10 cellular contexts compared by ENCODE assay signal in the genomic region with DNA sequence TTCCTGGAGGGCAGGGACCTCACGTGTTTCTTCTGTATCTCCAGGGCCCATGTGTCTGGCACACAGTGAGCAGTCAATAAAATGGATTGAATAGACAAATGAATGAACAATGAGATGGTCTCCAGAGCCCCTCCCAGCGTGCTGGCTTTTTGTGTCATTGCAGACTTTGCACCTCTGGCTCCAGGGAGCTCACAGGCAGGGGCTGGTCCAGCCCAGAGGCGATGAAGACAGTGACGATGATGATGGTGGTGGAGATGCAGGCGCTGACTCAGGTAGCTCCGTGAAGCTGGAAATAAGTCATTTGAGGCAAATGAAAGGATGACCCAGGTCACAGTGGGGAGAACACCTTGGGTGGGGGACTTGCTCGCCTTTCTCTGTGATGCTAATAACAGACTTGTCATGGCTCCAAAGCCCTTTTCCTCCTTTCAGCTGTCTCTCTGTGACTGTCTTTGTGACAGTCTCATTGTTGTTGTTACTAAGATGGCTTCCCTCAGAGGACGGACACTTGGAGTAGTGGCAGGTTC. TPM values are rescaled to one million over a fixed set of nuclear protein-coding genes. Genes with fewer than 3 reads are reported as not detected.
A peak's percentile ranks its signal among the peaks of the same experiment; 100 is the strongest.
DNase-seq lines count a peak whose midpoint lies in the region; ATAC-seq and TF ChIP-seq lines count a peak whose summit lies in the region.
"Had no signal": no experiment of that assay in that cellular context is flagged by ENCODE, and none has a peak within 500 bp of the region (broad histone marks: within the 10 kb centered on the region; RNA-seq: fewer than 3 reads in every experiment).

No MANE protein-coding gene starts in this region.

- TF ChIP-seq CTCF in heart left ventricle (IDR thresholded peaks at IDR 0.05) = no peak
- no peak for TF ChIP-seq CTCF in lower lobe of right lung (IDR thresholded peaks at IDR 0.05)
- no peak for TF ChIP-seq CTCF in type B pancreatic cell (conservative IDR thresholded peaks at IDR 0.05)

- H3K4me1 ChIP-seq in heart left ventricle = peaks cover 0 to 25% (median 16%) of the 10 kb centered on the region in 12 donors
- H3K4me1 ChIP-seq in lower lobe of right lung = peaks cover 10% of the 10 kb centered on the region

- no peaks in the 10 kb centered on the region for H3K9me3 ChIP-seq in heart left ventricle
- no peaks in the 10 kb centered on the region for H3K9me3 ChIP-seq in lower lobe of right lung
- H3K9me3 ChIP-seq: neutrophil had no signal

- H3K4me1 Mint-ChIP-seq in activated T-helper 17 cell treated with anti-CD3 and anti-CD28 coated beads, Interleukin-2, amount 50 U/mL, for 72 hours = no peaks in the 10 kb centered on the region
- peaks cover 10% of the 10 kb centered on the region for H3K4me1 Mint-ChIP-seq in type B pancreatic cell (ENCODE audit: unreplicated experiment)

- TF ChIP-seq POLR2A in heart left ventricle (IDR thresholded peaks at IDR 0.05) = no peak

- H3K36me3 Mint-ChIP-seq in activated T-helper 17 cell treated with anti-CD3 and anti-CD28 coated beads, Interleukin-2, amount 50 U/mL, for 72 hours (ENCODE audit: low read depth) = no peaks in the 10 kb centered on the region
- H3K36me3 Mint-ChIP-seq in type B pancreatic cell = no peaks in the 10 kb centered on the region

- peak overlapping the region in 10 of 12 donors; percentile 31 to 57 (median 46) for H3K4me3 ChIP-seq in heart left ventricle
- H3K4me3 ChIP-seq in lower lobe of right lung = peak overlapping the region; percentile 46

- peak overlapping the region; percentile 77 for H3K4me3 Mint-ChIP-seq in activated T-helper 17 cell treated with anti-CD3 and anti-CD28 coated beads, Interleukin-2, amount 50 U/mL, for 72 hours
- H3K4me3 Mint-ChIP-seq in type B pancreatic cell = peak overlapping the region; percentile 54

- ATAC-seq in heart left ventricle = no peak
- ATAC-seq in left ventricle myocardium superior = no peak
- ATAC-seq in activated T-helper 17 cell treated with anti-CD3 and anti-CD28 coated beads, Interleukin-2, amount 50 U/mL, for 72 hours (replicated peaks) = peak; percentile 3
- no peak for ATAC-seq in lower lobe of right lung
- ATAC-seq in GM19035 (IDR thresholded peaks at IDR 0.05; ENCODE audit: unreplicated experiment) = no peak

- no peaks in the 10 kb centered on the region for H3K27me3 ChIP-seq in heart left ventricle
- H3K27me3 ChIP-seq in lower lobe of right lung (ENCODE audit: low read depth) = no peaks in the 10 kb centered on the region

- WGBS in heart left ventricle, 4 donors = 39 to 40% (median 39%) methylated on average over 8 of the region's 8 CpGs

- H3K36me3 ChIP-seq in heart left ventricle = no peaks in the 10 kb centered on the region
- no peaks in the 10 kb centered on the region for H3K36me3 ChIP-seq in lower lobe of right lung
- H3K36me3 ChIP-seq: neutrophil had no signal

- H3K27ac ChIP-seq in heart left ventricle = peak overlapping the region in 1 of 12 donors; percentile 38
- H3K27ac ChIP-seq in lower lobe of right lung = no peak overlapping the region
- H3K27ac ChIP-seq: neutrophil had no signal

- no peaks in the 10 kb centered on the region for H3K9me3 Mint-ChIP-seq in activated T-helper 17 cell treated with anti-CD3 and anti-CD28 coated beads, Interleukin-2, amount 50 U/mL, for 72 hours
- H3K9me3 Mint-ChIP-seq in type B pancreatic cell = no peaks in the 10 kb centered on the region
- H3K9me3 Mint-ChIP-seq: activated B cell treated with CpG ODN at 0.5 μM for 24 hours had no signal

- DNase-seq in heart left ventricle (no peak), left ventricle myocardium superior (no peak), lower lobe of right lung (no peak), type B pancreatic cell (ENCODE audit: extremely low spot score, unreplicated experiment) (no peak), AG20443 (ENCODE audit: low spot score) (no peak), head of caudate nucleus (no peak)

- H3K27me3 Mint-ChIP-seq in activated T-helper 17 cell treated with anti-CD3 and anti-CD28 coated beads, Interleukin-2, amount 50 U/mL, for 72 hours = peaks cover 18% of the 10 kb centered on the region
- H3K27me3 Mint-ChIP-seq in type B pancreatic cell = peaks cover 4% of the 10 kb centered on the region

- no peak overlapping the region for H3K27ac Mint-ChIP-seq in activated T-helper 17 cell treated with anti-CD3 and anti-CD28 coated beads, Interleukin-2, amount 50 U/mL, for 72 hours
- H3K27ac Mint-ChIP-seq in type B pancreatic cell = peak overlapping the region; percentile 12
- H3K27ac Mint-ChIP-seq: activated B cell treated with CpG ODN at 0.5 μM for 24 hours had no signal

- intact Hi-C loops in heart left ventricle (cut with DNase I) = loop anchor here (1.0 to 10.0 kb wide), 10 partner anchors 74 to 193 kb away; a partner anchor contains a TSS
- intact Hi-C loops in left ventricle myocardium superior (cut with micrococcal nuclease) = loop anchor here (5.0 kb wide), 1 partner anchor 148 kb away; no protein-coding TSS in a partner anchor
- intact Hi-C loops in lower lobe of right lung (cut with DNase I) = no loop called here
- intact Hi-C loops in head of caudate nucleus (cut with DNase I) = loop anchor here (5.0 to 10.0 kb wide), 2 partner anchors 148 to 174 kb away; no protein-coding TSS in a partner anchor

RNA-seq across cellular contexts. Expression of a gene that starts 30.4 kb away (rescaled TPM):
- 1 to 10 TPM in 8 of 9 donors, under 1 TPM in 1; 0.83 to 4.8 (median 2.3) TPM for total RNA-seq in heart left ventricle
- polyA plus RNA-seq in heart left ventricle = 1 to 10 TPM in 1 of 2 donors, under 1 TPM in 1; 0.25 to 6.2 TPM
- 3.3 TPM for total RNA-seq in left ventricle myocardium superior
- total RNA-seq in activated T-helper 17 cell treated with anti-CD3 and anti-CD28 coated beads, Interleukin-2, amount 50 U/mL, for 72 hours = under 1 TPM in 1 of 2 donors, not detected in 1; 0.87 TPM
- 4.9 TPM for total RNA-seq in lower lobe of right lung
- 0.85 and 6.3 TPM in 2 replicates for total RNA-seq in type B pancreatic cell (ENCODE audit: low replicate concordance)
- total RNA-seq: activated B cell treated with CpG ODN at 0.5 μM for 24 hours had no signal
